In the genomic region with DNA sequence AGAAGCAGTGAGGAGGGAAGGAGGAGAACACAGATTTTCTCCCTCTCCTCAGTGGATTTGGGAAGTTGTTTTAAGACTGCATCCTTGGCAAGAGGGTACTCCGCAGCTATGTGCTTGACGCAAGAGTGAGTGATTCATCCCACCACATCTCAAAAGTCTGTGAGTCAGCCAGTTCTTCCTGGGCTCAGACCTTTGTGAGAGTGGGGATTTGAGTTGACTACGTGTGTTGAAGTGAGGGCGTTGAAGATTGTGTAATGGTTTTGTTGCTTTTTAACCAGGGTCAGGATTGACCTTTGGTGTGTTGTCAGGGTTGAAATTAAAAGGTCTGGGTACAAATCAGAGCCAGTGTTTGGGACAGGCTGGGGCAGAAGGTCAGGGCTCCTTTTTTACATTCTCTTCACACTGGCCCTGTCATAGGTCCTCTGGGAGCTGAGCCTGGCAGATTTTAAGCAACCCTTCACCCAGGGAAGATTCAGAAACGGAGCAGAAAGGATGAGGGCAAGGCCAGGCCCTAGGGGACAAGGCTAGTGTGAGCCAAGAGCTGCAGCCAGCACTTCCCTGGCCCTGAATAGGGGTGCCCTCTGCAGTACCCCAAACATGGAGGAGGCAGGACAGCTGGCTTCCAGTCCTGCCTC, we compare ENCODE assay signal across 8 cellular contexts. TPM values are rescaled to one million over a fixed set of nuclear protein-coding genes. Genes with fewer than 3 reads are reported as not detected.
A peak's percentile ranks its signal among the peaks of the same experiment; 100 is the strongest.
DNase-seq lines count a peak whose midpoint lies in the region; ATAC-seq and TF ChIP-seq lines count a peak whose summit lies in the region.

No MANE protein-coding gene starts in this region.

- H3K4me1 ChIP-seq in neural progenitor cell: no peaks in the 10 kb centered on the region

- no peak for TF ChIP-seq CTCF in neural progenitor cell (IDR thresholded peaks at IDR 0.05)

- DNase-seq in EH (ENCODE audit: low read depth): peak; percentile 100
- DNase-seq in OCI-M1 (lab: John Stamatoyannopoulos, UW): peak; percentile 28
- peak; percentile 85 for DNase-seq in dermis blood vessel endothelial cell
- no peak for DNase-seq in neural progenitor cell (ENCODE audit: low spot score)
- DNase-seq in DMS114 treated with DMSO at 0.1 percent for 48 hours (lab: John Stamatoyannopoulos, UW; ENCODE audit: unreplicated experiment): no peak
- DNase-seq in NCI-H2081 (lab: John Stamatoyannopoulos, UW): no peak

- no peaks in the 10 kb centered on the region for H3K79me2 ChIP-seq in neural progenitor cell (ENCODE audit: low read depth)

- no peaks in the 10 kb centered on the region for H3F3A ChIP-seq in neural progenitor cell (ENCODE audit: low read depth)

- no peaks in the 10 kb centered on the region for H3K27me3 ChIP-seq in neural progenitor cell

- no peaks in the 10 kb centered on the region for H4K20me1 ChIP-seq in neural progenitor cell (ENCODE audit: low read depth)

- no peak overlapping the region for H3K4me2 ChIP-seq in neural progenitor cell

- peak overlapping the region; percentile 9 for H3K9ac ChIP-seq in neural progenitor cell

- peaks cover 10% of the 10 kb centered on the region for H3K27me3 Mint-ChIP-seq in neural progenitor cell (ENCODE audit: insufficient read depth, low read depth)

- no peak overlapping the region for H3K4me3 Mint-ChIP-seq in neural progenitor cell

- H3K9me3 Mint-ChIP-seq in neural progenitor cell: peaks cover 3% of the 10 kb centered on the region

- no peaks in the 10 kb centered on the region for H3K36me3 Mint-ChIP-seq in neural progenitor cell

- H3K27ac Mint-ChIP-seq in neural progenitor cell: peak overlapping the region; percentile 10

- no peak overlapping the region for H3K27ac ChIP-seq in neural progenitor cell

- no peak for ATAC-seq in GM19328 (IDR thresholded peaks at IDR 0.05; ENCODE audit: unreplicated experiment)
- ATAC-seq in HG02884 (IDR thresholded peaks at IDR 0.05; ENCODE audit: unreplicated experiment): no peak

- H3K36me3 ChIP-seq in neural progenitor cell: no peaks in the 10 kb centered on the region

- no peaks in the 10 kb centered on the region for H3K9me3 ChIP-seq in neural progenitor cell (ENCODE audit: low read depth)

- peaks cover 17% of the 10 kb centered on the region for H3K4me1 Mint-ChIP-seq in neural progenitor cell

- H3K4me3 ChIP-seq in neural progenitor cell: no peak overlapping the region

- H2AFZ ChIP-seq in neural progenitor cell (replicated peaks): no peak overlapping the region

RNA-seq across cellular contexts. Expression of a gene that starts 4.2 kb away (rescaled TPM):
- total RNA-seq in dermis blood vessel endothelial cell (not detected in 2 replicates), neural progenitor cell (ENCODE audit: low replicate concordance) (not detected in 2 replicates)

RNA-seq across cellular contexts. Expression of a gene that starts 12.7 kb away (rescaled TPM):
- total RNA-seq in dermis blood vessel endothelial cell (10.2 and 25.3 TPM in 2 replicates), neural progenitor cell (ENCODE audit: low replicate concordance) (11.4 and 20.4 TPM in 2 replicates)

RNA-seq across cellular contexts. Expression of a gene that starts 52.0 kb away (rescaled TPM):
- total RNA-seq in dermis blood vessel endothelial cell (0.09 and 0.17 TPM in 2 replicates), neural progenitor cell (ENCODE audit: low replicate concordance) (0.50 and 0.67 TPM in 2 replicates)

Comparison
In these comparisons a context has a peak if more than half of its experiments do, and no peak if none do; other contexts are left out.
1. DNase-seq: peak in EH (single experiment), OCI-M1 (single experiment) and dermis blood vessel endothelial cell (single experiment); none in neural progenitor cell (single experiment), DMS114 treated with DMSO at 0.1 percent for 48 hours (single experiment) and NCI-H2081 (0 of 2).